Comparison of ENCODE assay signal across 8 cellular contexts in genomic region chr19:42283248-42284065, GRCh38. TPM values are rescaled to one million over a fixed set of nuclear protein-coding genes. Genes with fewer than 3 reads are reported as not detected.
DNase-seq lines count a peak whose midpoint lies in the region; ATAC-seq and TF ChIP-seq lines count a peak whose summit lies in the region.

No MANE protein-coding gene starts in this region.

- peaks cover 9% of the 10 kb centered on the region; the same call in 1 of the 2 replicates for H3F3A ChIP-seq in MM.1S (ENCODE audit: insufficient read depth, low read length)

- DNase-seq in GDM1 (lab: John Stamatoyannopoulos, UW) (peak; percentile 93), HCEC 1CT (peak; percentile 93), MM.1S (peak; percentile 95), SJCRH30 (peak; percentile 94 to 95), globus pallidus (ENCODE audit: low spot score) (peak; percentile 95), omental fat pad (ENCODE audit: low spot score) (peak; percentile 93), suprapubic skin (ENCODE audit: low spot score in 2 of 2) (peak; percentile 98)
- DNase-seq in activated naive CD4-positive, alpha-beta T cell (lab: John Stamatoyannopoulos, UW) = peak; percentile 85 to 98 (median 92)

- peak overlapping the region; percentile 40; the same call in 1 of the 2 replicates for H3K27ac ChIP-seq in MM.1S (ENCODE audit: low read length)
- no peak overlapping the region for H3K27ac ChIP-seq in SJCRH30
- peak overlapping the region; percentile 97 for H3K27ac ChIP-seq in suprapubic skin

- H3K9ac ChIP-seq in MM.1S (ENCODE audit: low read length) = peak overlapping the region; percentile 66

- H2AFZ ChIP-seq in MM.1S (ENCODE audit: low read length) = peak overlapping the region; percentile 61

- no peaks in the 10 kb centered on the region for H3K27me3 ChIP-seq in MM.1S (replicated peaks; ENCODE audit: insufficient read depth, low read length)
- no peaks in the 10 kb centered on the region for H3K27me3 ChIP-seq in SJCRH30
- no peaks in the 10 kb centered on the region for H3K27me3 ChIP-seq in suprapubic skin

- no peaks in the 10 kb centered on the region for H4K20me1 ChIP-seq in MM.1S (ENCODE audit: insufficient read depth, low read length)

- H3K4me1 ChIP-seq in MM.1S (ENCODE audit: low read length) (peaks cover 21% of the 10 kb centered on the region), SJCRH30 (peaks cover 40% of the 10 kb centered on the region), suprapubic skin (peaks cover 77% of the 10 kb centered on the region)

- TF ChIP-seq CTCF in MM.1S (IDR thresholded peaks at IDR 0.05; ENCODE audit: low read length) (no peak), omental fat pad (IDR thresholded peaks at IDR 0.05) (no peak), suprapubic skin (IDR thresholded peaks at IDR 0.05) (no peak)

- TF ChIP-seq EP300 in suprapubic skin (IDR thresholded peaks at IDR 0.05) = no peak

- H3K36me3 ChIP-seq in MM.1S (replicated peaks; ENCODE audit: insufficient read depth, low read length) (no peaks in the 10 kb centered on the region), SJCRH30 (peaks cover 13% of the 10 kb centered on the region), suprapubic skin (peaks cover 19% of the 10 kb centered on the region)

- TF ChIP-seq POLR2A in suprapubic skin (IDR thresholded peaks at IDR 0.05) = peak in 1 of 2 donors; percentile 38

- H3K4me3 ChIP-seq in MM.1S (ENCODE audit: low read length) = peak overlapping the region; percentile 77
- peak overlapping the region; percentile 67 for H3K4me3 ChIP-seq in SJCRH30
- peak overlapping the region; percentile 61 for H3K4me3 ChIP-seq in suprapubic skin

- H3K9me3 ChIP-seq in MM.1S (replicated peaks; ENCODE audit: insufficient read depth, low read length) (no peaks in the 10 kb centered on the region), SJCRH30 (replicated peaks) (no peaks in the 10 kb centered on the region), suprapubic skin (no peaks in the 10 kb centered on the region)

- H3K9me2 ChIP-seq in MM.1S (replicated peaks; ENCODE audit: insufficient read depth, low read length) = no peaks in the 10 kb centered on the region

- ATAC-seq in omental fat pad (ENCODE audit: low FRiP score) = peak; percentile 70

- WGBS in suprapubic skin = 2% methylated on average over 32 of the region's 73 CpGs

- H3K4me2 ChIP-seq in MM.1S (ENCODE audit: low read depth, low read length) = peak overlapping the region; percentile 87

- peaks cover 19% of the 10 kb centered on the region for H3K79me2 ChIP-seq in MM.1S (ENCODE audit: low read length)

RNA-seq across cellular contexts. Expression of gene CIC, which starts 14.4 kb away (rescaled TPM):
- 19.1 and 21.5 TPM in 2 replicates for total RNA-seq in SJCRH30 (2014; rRNA removed; shearing (Covaris generic))
- total RNA-seq in omental fat pad = 10 to 100 TPM; 15.7 to 26.3 (median 21.0) TPM
- total RNA-seq in suprapubic skin = 10 to 100 TPM; 57.5 to 91.6 (median 81.9) TPM

RNA-seq across cellular contexts. Expression of gene PRR19, which starts 18.5 kb away (rescaled TPM):
- 0.73 and 1.9 TPM in 2 replicates for total RNA-seq in SJCRH30 (2014; rRNA removed; shearing (Covaris generic))
- total RNA-seq in omental fat pad (under 1 TPM in 3 of 4 donors, not detected in 1; 0.31 to 0.93 (median 0.72) TPM), suprapubic skin (1 to 10 TPM in 2 of 4 donors, under 1 TPM in 2; 0.73 to 1.7 (median 1.1) TPM)

RNA-seq across cellular contexts. Expression of gene PAFAH1B3, which starts 19.0 kb away (rescaled TPM):
- total RNA-seq in SJCRH30 (2014; rRNA removed; shearing (Covaris generic)) = 62.5 and 65.6 TPM in 2 replicates
- 10 to 100 TPM in 2 of 4 donors, 1 to 10 TPM in 2; 2.7 to 14.1 (median 8.6) TPM for total RNA-seq in omental fat pad
- 10 to 100 TPM; 14.4 to 33.0 (median 18.9) TPM for total RNA-seq in suprapubic skin

RNA-seq across cellular contexts. Expression of gene ERF, which starts 28.5 kb away (rescaled TPM):
- 35.1 and 37.7 TPM in 2 replicates for total RNA-seq in SJCRH30 (2014; rRNA removed; shearing (Covaris generic))
- total RNA-seq in omental fat pad = 10 to 100 TPM; 21.2 to 52.8 (median 34.8) TPM
- total RNA-seq in suprapubic skin = 10 to 100 TPM; 36.8 to 49.5 (median 45.8) TPM

RNA-seq across cellular contexts. Expression of gene TMEM145, which starts 29.7 kb away (rescaled TPM):
- total RNA-seq in SJCRH30 (2014; rRNA removed; shearing (Covaris generic)) = 0.85 TPM in 1 of 2 replicates, not detected in the other
- total RNA-seq in omental fat pad = 1 to 10 TPM in 1 of 4 donors, under 1 TPM in 1, not detected in 2; 0.24 to 1.9 TPM
- 1 to 10 TPM in 1 of 4 donors, not detected in 3; 4.2 TPM for total RNA-seq in suprapubic skin
